21 cellular contexts compared by ENCODE assay signal in the genomic region with DNA sequence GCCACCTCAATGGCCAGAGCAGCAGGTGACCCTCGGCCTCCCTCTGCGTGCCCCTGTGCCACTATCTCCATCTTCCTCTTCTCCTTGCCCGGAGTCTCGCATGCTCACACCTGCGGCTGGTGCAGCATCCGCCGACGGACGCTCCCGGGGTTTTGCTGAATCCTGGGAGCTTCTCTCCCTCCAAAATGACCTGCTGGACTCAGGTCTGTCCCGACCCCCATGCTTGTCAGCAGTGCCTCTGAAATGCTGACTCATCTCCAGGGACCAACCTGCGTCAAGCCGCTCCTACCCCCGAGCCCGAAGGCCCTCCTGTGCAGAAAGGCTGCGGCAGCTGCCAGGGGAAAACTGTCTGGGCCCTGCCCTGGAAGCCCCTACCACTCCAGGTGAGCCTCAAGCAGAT. TPM values are rescaled to one million over a fixed set of nuclear protein-coding genes. Genes with fewer than 3 reads are reported as not detected.
DNase-seq lines count a peak whose midpoint lies in the region; ATAC-seq, FAIRE-seq and TF ChIP-seq lines count a peak whose summit lies in the region.
"Had no signal": no experiment of that assay in that cellular context is flagged by ENCODE, and none has a peak within 500 bp of the region (broad histone marks: within the 10 kb centered on the region; RNA-seq: fewer than 3 reads in every experiment).

No MANE protein-coding gene starts in this region.

- POLR2A ChIA-PET in WTC11 (lab: Charles Lee): no interaction called here

- no peak for FAIRE-seq in pancreas (lab: Jason Lieb, UNC)
- FAIRE-seq: GM12891 had no signal

- H3K23ac ChIP-seq in trophoblast cell (ENCODE audit: low read length): no peak overlapping the region

- H3K4me3 ChIP-seq in trophoblast cell (ENCODE audit: low read depth, low read length): no peak overlapping the region
- no peak overlapping the region for H3K4me3 ChIP-seq in pancreas
- H3K4me3 ChIP-seq: MG63, Peyer's patch, SK-N-MC had no signal

- H3K27ac ChIP-seq in trophoblast cell (ENCODE audit: low read depth, low read length): no peak overlapping the region
- no peak overlapping the region for H3K27ac ChIP-seq in pancreas
- H3K27ac ChIP-seq: Peyer's patch, SK-N-MC had no signal

- H3K36me3 Mint-ChIP-seq in WTC11: peaks cover 24% of the 10 kb centered on the region
- H3K36me3 Mint-ChIP-seq: CD4-positive, alpha-beta memory T cell had no signal

- peaks cover 18% of the 10 kb centered on the region for H3K9me3 Mint-ChIP-seq in WTC11
- H3K9me3 Mint-ChIP-seq: HFFc6 had no signal

- WGBS in trophoblast cell (ENCODE audit: extremely low coverage, insufficient coverage, insufficient read length): no CpG with 5 or more reads among the region's 16 CpGs
- WGBS in pancreas, 2 donors: 74 to 79% methylated on average over 16 of the region's 16 CpGs

- H3K4me1 Mint-ChIP-seq in WTC11: peaks cover 12% of the 10 kb centered on the region

- H4K8ac ChIP-seq in trophoblast cell (ENCODE audit: low read depth, low read length): peak overlapping the region; percentile 3

- no peak overlapping the region for H4K12ac ChIP-seq in trophoblast cell (ENCODE audit: low read depth, low read length)

- no peak overlapping the region for H3K9ac ChIP-seq in trophoblast cell (ENCODE audit: low read length)

- ATAC-seq in WTC11 (no peak; the same call in 1 of the 2 replicates), pancreas (no peak)

- H3K27me3 ChIP-seq in trophoblast cell (ENCODE audit: insufficient read depth, low read length): no peaks in the 10 kb centered on the region
- H3K27me3 ChIP-seq in pancreas: no peaks in the 10 kb centered on the region
- H3K27me3 ChIP-seq: MG63, Peyer's patch had no signal

- no peak overlapping the region for H2AFZ ChIP-seq in trophoblast cell (ENCODE audit: insufficient read depth, low read length, poor library complexity)

- intact Hi-C loops in pancreas (cut with DNase I): no loop called here

- TF ChIP-seq CTCF in WTC11 (IDR thresholded peaks at IDR 0.05): no peak
- no peak for TF ChIP-seq CTCF in pancreas (IDR thresholded peaks at IDR 0.05)

- H4K91ac ChIP-seq in trophoblast cell (ENCODE audit: low read depth, low read length): peak overlapping the region; percentile 60

- H3K79me1 ChIP-seq in trophoblast cell (ENCODE audit: low read length): peaks cover 12% of the 10 kb centered on the region

- H3K4me3 Mint-ChIP-seq in WTC11: no peak overlapping the region
- H3K4me3 Mint-ChIP-seq: CD4-positive, alpha-beta memory T cell; HFFc6 had no signal

- peak; percentile 47 for DNase-seq in ELF-1 (ENCODE audit: low read depth, low spot score)
- DNase-seq in WTC11 (ENCODE audit: low spot score): no peak
- peak; percentile 68 for DNase-seq in islet precursor cell
- DNase-seq in trophoblast cell: no peak
- no peak for DNase-seq in NCI-H446 treated with DMSO at 0.1 percent for 48 hours (lab: John Stamatoyannopoulos, UW)
- DNase-seq in activated CD4-positive, alpha-beta T cell treated with anti-CD3 and anti-CD28 coated beads, Interleukin-2, amount 50 U/mL, for 48 hours: no peak
- no peak for DNase-seq in pancreas
- DNase-seq: Calu3; CD4-positive, alpha-beta memory T cell; GOT3; HFFc6; MG63; NCI-H1092; NCI-H1436 treated with DMSO at 0.1 percent for 48 hours; NCI-H2029; NCI-H2171; Peyer's patch; Right ventricle myocardium superior had no signal

- peaks cover 24 to 26% of the 10 kb centered on the region in 2 experiments for H3K4me1 ChIP-seq in trophoblast cell (ENCODE audit: control insufficient read depth in 1 of 2, insufficient read depth in 2 of 2, low read length in 2 of 2)
- H3K4me1 ChIP-seq in pancreas: no peaks in the 10 kb centered on the region
- H3K4me1 ChIP-seq: Peyer's patch had no signal

- H3K14ac ChIP-seq in trophoblast cell (ENCODE audit: low read length): peak overlapping the region; percentile 21

- H2BK12ac ChIP-seq in trophoblast cell (ENCODE audit: low read length): peak overlapping the region; percentile 62

- no peak overlapping the region for H3K4me2 ChIP-seq in trophoblast cell (ENCODE audit: low read length)

- peaks cover 3% of the 10 kb centered on the region for H3K9me3 ChIP-seq in trophoblast cell (ENCODE audit: insufficient read depth, low read depth, low read length)
- no peaks in the 10 kb centered on the region for H3K9me3 ChIP-seq in pancreas
- H3K9me3 ChIP-seq: MG63, Peyer's patch had no signal

- no peak overlapping the region for H2BK120ac ChIP-seq in trophoblast cell (ENCODE audit: insufficient read depth, low read length, poor library complexity)

- H3K79me2 ChIP-seq in trophoblast cell (ENCODE audit: control insufficient read depth, insufficient read depth, low read length, poor library complexity): peaks cover 2% of the 10 kb centered on the region

- no peaks in the 10 kb centered on the region for H3K27me3 Mint-ChIP-seq in WTC11 (ENCODE audit: low read depth)

- peak overlapping the region; percentile 48 for H3K18ac ChIP-seq in trophoblast cell (ENCODE audit: low read length)

- H3K36me3 ChIP-seq in trophoblast cell (ENCODE audit: control insufficient read depth in 1 of 2, insufficient read depth in 2 of 2, low read length in 2 of 2): no peaks in the 10 kb centered on the region
- no peaks in the 10 kb centered on the region for H3K36me3 ChIP-seq in pancreas
- H3K36me3 ChIP-seq: MG63, Peyer's patch had no signal

- CTCF ChIA-PET in WTC11 (lab: Charles Lee): interaction anchor here (0.6 to 1.7 kb wide), 2 partner anchors 111 to 321 kb away, joined by 4 to 8 read pairs; no protein-coding TSS in a partner anchor

- peak overlapping the region; percentile 35 for H2AK5ac ChIP-seq in trophoblast cell (ENCODE audit: low read length)

- peak overlapping the region; percentile 28 for H3K4ac ChIP-seq in trophoblast cell (ENCODE audit: low read depth, low read length)

- H3K27ac Mint-ChIP-seq in WTC11: peak overlapping the region; percentile 96
- H3K27ac Mint-ChIP-seq: HFFc6, IgD-negative memory B cell had no signal

- no peak overlapping the region for H2BK5ac ChIP-seq in trophoblast cell (ENCODE audit: low read depth, low read length, poor library complexity)

TF ChIP-seq in WTC11, 78 proteins besides CTCF, POLR2A, EP300 and RAD21:
- no peak for TF ChIP-seq FOXK1 (CRISPR knock-in tag; IDR thresholded peaks at IDR 0.05)
- peak; percentile 75; the same call in 1 of the 2 replicates for TF ChIP-seq NFE2L1 (CRISPR knock-in tag; IDR thresholded peaks at IDR 0.05)
- TF ChIP-seq USF1 (CRISPR knock-in tag; IDR thresholded peaks at IDR 0.05): no peak
- no peak for TF ChIP-seq JAZF1 (CRISPR knock-in tag; IDR thresholded peaks at IDR 0.05)
- TF ChIP-seq, protein P1, sequence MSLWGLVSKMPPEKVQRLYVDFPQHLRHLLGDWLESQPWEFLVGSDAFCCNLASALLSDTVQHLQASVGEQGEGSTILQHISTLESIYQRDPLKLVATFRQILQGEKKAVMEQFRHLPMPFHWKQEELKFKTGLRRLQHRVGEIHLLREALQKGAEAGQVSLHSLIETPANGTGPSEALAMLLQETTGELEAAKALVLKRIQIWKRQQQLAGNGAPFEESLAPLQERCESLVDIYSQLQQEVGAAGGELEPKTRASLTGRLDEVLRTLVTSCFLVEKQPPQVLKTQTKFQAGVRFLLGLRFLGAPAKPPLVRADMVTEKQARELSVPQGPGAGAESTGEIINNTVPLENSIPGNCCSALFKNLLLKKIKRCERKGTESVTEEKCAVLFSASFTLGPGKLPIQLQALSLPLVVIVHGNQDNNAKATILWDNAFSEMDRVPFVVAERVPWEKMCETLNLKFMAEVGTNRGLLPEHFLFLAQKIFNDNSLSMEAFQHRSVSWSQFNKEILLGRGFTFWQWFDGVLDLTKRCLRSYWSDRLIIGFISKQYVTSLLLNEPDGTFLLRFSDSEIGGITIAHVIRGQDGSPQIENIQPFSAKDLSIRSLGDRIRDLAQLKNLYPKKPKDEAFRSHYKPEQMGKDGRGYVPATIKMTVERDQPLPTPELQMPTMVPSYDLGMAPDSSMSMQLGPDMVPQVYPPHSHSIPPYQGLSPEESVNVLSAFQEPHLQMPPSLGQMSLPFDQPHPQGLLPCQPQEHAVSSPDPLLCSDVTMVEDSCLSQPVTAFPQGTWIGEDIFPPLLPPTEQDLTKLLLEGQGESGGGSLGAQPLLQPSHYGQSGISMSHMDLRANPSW (CRISPR knock-in tag; conservative IDR thresholded peaks at IDR 0.05; ENCODE audit: low read depth): no peak

RNA-seq across cellular contexts. Expression of gene CELSR1, which starts 58.4 kb away (rescaled TPM):
- total RNA-seq in WTC11 (2021) (16.8 to 20.8 TPM (median 19.9 TPM) in 3 replicates), pancreas (1 to 10 TPM in 5 of 6 donors, under 1 TPM in 1; 0.75 to 3.2 (median 1.2) TPM)
- polyA plus RNA-seq in trophoblast cell (2013): 28.5 and 29.5 TPM in 2 replicates
- polyA plus RNA-seq in pancreas: 1 to 10 TPM; 1.6 to 2.2 TPM

Comparison
In these comparisons a context has a peak if more than half of its experiments do, and no peak if none do; other contexts are left out.
1. DNase-seq: peak in ELF-1 (single experiment) and islet precursor cell (single experiment); none in WTC11 (single experiment), trophoblast cell (0 of 2), NCI-H446 treated with DMSO at 0.1 percent for 48 hours (single experiment), activated CD4-positive, alpha-beta T cell treated with anti-CD3 and anti-CD28 coated beads, Interleukin-2, amount 50 U/mL, for 48 hours (0 of 2) and pancreas (0 of 6).